ENCODE assay signal across 16 cellular contexts in genomic region chr12:12209043-12209442, GRCh38. TPM values are rescaled to one million over a fixed set of nuclear protein-coding genes. Genes with fewer than 3 reads are reported as not detected.
DNase-seq lines count a peak whose midpoint lies in the region; TF ChIP-seq lines count a peak whose summit lies in the region.
"Had no signal": no experiment of that assay in that cellular context is flagged by ENCODE, and none has a peak within 500 bp of the region (broad histone marks: within the 10 kb centered on the region; RNA-seq: fewer than 3 reads in every experiment).

No MANE protein-coding gene starts in this region.

- H3K4me3 ChIP-seq in AG10803 (ENCODE audit: low read length), result no peak overlapping the region
- H3K4me3 ChIP-seq in fibroblast of the aortic adventitia (ENCODE audit: low read depth, low read length), result no peak overlapping the region
- H3K4me3 ChIP-seq: GM12878, GM23338 had no signal

- DNase-seq in AG10803 (ENCODE audit: low read depth) (peak; percentile 47), amniotic epithelial cell (ENCODE audit: low read depth) (peak; percentile 36), fibroblast of the aortic adventitia (ENCODE audit: low read depth) (peak; percentile 43), renal cortical epithelial cell (ENCODE audit: low read depth) (peak; percentile 64), NCI-H774 (lab: John Stamatoyannopoulos, UW) (no peak), ecto neural progenitor cell (ENCODE audit: low spot score) (no peak), T-helper 2 cell (no peak)
- no peak for DNase-seq in effector CD8-positive, alpha-beta T cell (lab: John Stamatoyannopoulos, UW)
- DNase-seq: C1 segment of cervical spinal cord; Calu3; CD4-positive, alpha-beta T cell; DMS 273 treated with DMSO at 0.1 percent for 48 hours; H7; IMR-90 had no signal

- TF ChIP-seq CTCF in AG10803 (conservative IDR thresholded peaks at IDR 0.05; ENCODE audit: low read length) (no peak), fibroblast of the aortic adventitia (IDR thresholded peaks at IDR 0.05; ENCODE audit: insufficient read depth, low read length) (no peak)

RNA-seq across cellular contexts. Expression of gene LRP6, which starts 57.8 kb away (rescaled TPM):
- total RNA-seq in fibroblast of the aortic adventitia (ENCODE audit: low replicate concordance) (44.2 and 116 TPM in 2 replicates), renal cortical epithelial cell (25.9 and 79.1 TPM in 2 replicates)

Comparison
In these comparisons a context has a peak if more than half of its experiments do, and no peak if none do; other contexts are left out.
1. DNase-seq: peak in AG10803 (single experiment), amniotic epithelial cell (single experiment), fibroblast of the aortic adventitia (single experiment) and renal cortical epithelial cell (single experiment); none in effector CD8-positive, alpha-beta T cell (single experiment), NCI-H774 (single experiment), ecto neural progenitor cell (single experiment) and T-helper 2 cell (0 of 5).